ENCODE assay signal across 12 cellular contexts in genomic region chr11:75654314-75654713, GRCh38. TPM values are rescaled to one million over a fixed set of nuclear protein-coding genes. Genes with fewer than 3 reads are reported as not detected.
A peak's percentile ranks its signal among the peaks of the same experiment; 100 is the strongest.
DNase-seq lines count a peak whose midpoint lies in the region; ATAC-seq and TF ChIP-seq lines count a peak whose summit lies in the region.
"Had no signal": no experiment of that assay in that cellular context is flagged by ENCODE, and none has a peak within 500 bp of the region (broad histone marks: within the 10 kb centered on the region; RNA-seq: fewer than 3 reads in every experiment).

No MANE protein-coding gene starts in this region.

- H3K27ac ChIP-seq in foreskin keratinocyte = peak overlapping the region; percentile 3
- no peak overlapping the region for H3K27ac ChIP-seq in upper lobe of left lung
- H3K27ac ChIP-seq: vagina had no signal

- WGBS in upper lobe of left lung, 2 donors = 53 to 59% methylated on average over 3 of the region's 3 CpGs

- H3K4me1 ChIP-seq in foreskin keratinocyte (peaks cover 35% of the 10 kb centered on the region), upper lobe of left lung (no peaks in the 10 kb centered on the region)
- H3K4me1 ChIP-seq: vagina had no signal

- no peak for TF ChIP-seq POLR2A in upper lobe of left lung (IDR thresholded peaks at IDR 0.05)

- TF ChIP-seq EP300 in upper lobe of left lung (IDR thresholded peaks at IDR 0.05) = no peak

- no peaks in the 10 kb centered on the region for H3K9me3 ChIP-seq in upper lobe of left lung
- H3K9me3 ChIP-seq: vagina had no signal

- TF ChIP-seq CTCF in GM12864 (IDR thresholded peaks at IDR 0.05; ENCODE audit: low read depth, low read length, missing control alignments) (no peak), foreskin keratinocyte (conservative IDR thresholded peaks at IDR 0.05) (no peak), upper lobe of left lung (IDR thresholded peaks at IDR 0.05) (no peak)

- ATAC-seq in GM19351 (IDR thresholded peaks at IDR 0.05; ENCODE audit: unreplicated experiment) = peak; percentile 78
- peak; percentile 54 for ATAC-seq in HG03469 (IDR thresholded peaks at IDR 0.05; ENCODE audit: unreplicated experiment)
- peak; percentile 98 for ATAC-seq in foreskin keratinocyte
- no peak for ATAC-seq in upper lobe of left lung (ENCODE audit: low FRiP score in 2 of 2)

- H3K27me3 ChIP-seq in foreskin keratinocyte (no peaks in the 10 kb centered on the region), upper lobe of left lung (no peaks in the 10 kb centered on the region)
- H3K27me3 ChIP-seq: vagina had no signal

- DNase-seq in GM12864 (ENCODE audit: low read depth) (peak; percentile 27), foreskin keratinocyte (peak; percentile 96 to 98), NAMALWA (ENCODE audit: low spot score) (no peak), NCI-H345 (lab: John Stamatoyannopoulos, UW) (no peak), SW 1271 (lab: John Stamatoyannopoulos, UW) (no peak), upper lobe of left lung (no peak)
- DNase-seq: GDM1, mesendoderm, NCI-H1417 treated with DMSO at 0.1 percent for 48 hours had no signal

- H3K4me3 ChIP-seq in GM12864 (ENCODE audit: low read depth, low read length) (no peak overlapping the region), upper lobe of left lung (no peak overlapping the region)
- H3K4me3 ChIP-seq: vagina had no signal

- H3K36me3 ChIP-seq in upper lobe of left lung = no peaks in the 10 kb centered on the region
- H3K36me3 ChIP-seq: vagina had no signal

RNA-seq across cellular contexts. Expression of gene MAP6, which starts 14.5 kb away (rescaled TPM):
- 1.5 and 2.8 TPM in 2 replicates for total RNA-seq in foreskin keratinocyte
- polyA plus RNA-seq in foreskin keratinocyte = 1.3 and 2.6 TPM in 2 replicates
- total RNA-seq in upper lobe of left lung = 10 to 100 TPM in 2 of 6 donors, 1 to 10 TPM in 4; 3.5 to 17.6 (median 8.9) TPM

Comparison
In these comparisons a context has a peak if more than half of its experiments do, and no peak if none do; other contexts are left out.
1. DNase-seq: peak in GM12864 (single experiment) and foreskin keratinocyte (2 of 2); none in NAMALWA (single experiment), NCI-H345 (single experiment), SW 1271 (0 of 2) and upper lobe of left lung (0 of 2).
2. ATAC-seq: peak in GM19351 (single experiment), HG03469 (single experiment) and foreskin keratinocyte (single experiment); none in upper lobe of left lung (0 of 2).